ENCODE assay signal across 22 cellular contexts in the genomic region with DNA sequence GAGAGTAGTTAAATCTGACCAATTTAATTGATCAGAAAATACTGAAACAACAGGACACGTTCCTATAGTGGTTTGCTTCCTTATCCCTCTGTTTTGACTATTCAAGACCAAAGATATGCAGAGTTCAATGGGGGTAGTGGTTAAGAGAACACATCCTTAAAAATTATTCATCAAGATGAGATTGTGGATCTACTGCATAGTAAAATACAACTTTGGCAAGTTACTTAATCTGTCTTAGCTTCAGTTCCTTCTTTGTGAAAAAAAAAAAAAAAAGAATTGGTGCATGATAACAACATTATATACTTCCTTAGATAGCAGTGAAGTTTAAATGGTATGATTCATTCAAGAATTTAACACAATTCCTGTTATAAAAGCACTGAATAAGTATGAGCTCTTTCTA.
DNase-seq lines count a peak whose midpoint lies in the region; ATAC-seq, FAIRE-seq and TF ChIP-seq lines count a peak whose summit lies in the region.
"Had no signal": no experiment of that assay in that cellular context is flagged by ENCODE, and none has a peak within 500 bp of the region (broad histone marks: within the 10 kb centered on the region; RNA-seq: fewer than 3 reads in every experiment).

No MANE protein-coding gene starts in this region.

- intact Hi-C loops in pancreas (cut with DNase I) = no loop called here

- no peaks in the 10 kb centered on the region for H4K20me1 ChIP-seq in osteoblast (ENCODE audit: insufficient read depth, low read length)

- ATAC-seq in pancreas (no peak), GM21529 (IDR thresholded peaks at IDR 0.05; ENCODE audit: unreplicated experiment) (no peak), GM21526 (IDR thresholded peaks at IDR 0.05; ENCODE audit: low FRiP score, unreplicated experiment) (no peak)
- ATAC-seq: GM12878, GM23338, HepG2 had no signal

- TF ChIP-seq CTCF in choroid plexus epithelial cell (conservative IDR thresholded peaks at IDR 0.05; ENCODE audit: low read depth, low read length) (no peak), osteoblast (IDR thresholded peaks at IDR 0.05; ENCODE audit: extremely low read depth, low read depth, low read length) (no peak), pancreas (IDR thresholded peaks at IDR 0.05) (no peak)

- FAIRE-seq in pancreas (lab: Jason Lieb, UNC) = no peak
- FAIRE-seq: A204.1, GM12878, HepG2 had no signal

- H3K36me3 ChIP-seq in osteoblast (ENCODE audit: insufficient read depth, low read length) = no peaks in the 10 kb centered on the region
- H3K36me3 ChIP-seq in pancreas = no peaks in the 10 kb centered on the region
- H3K36me3 ChIP-seq: BE2C had no signal

- DNase-seq in amniotic epithelial cell (ENCODE audit: low read depth) = peak; percentile 46
- peak; percentile 33 for DNase-seq in choroid plexus epithelial cell (ENCODE audit: low read depth)
- DNase-seq in osteoblast (ENCODE audit: insufficient read length, low spot score, missing footprints) = peak; percentile 26
- no peak for DNase-seq in medulla oblongata (ENCODE audit: extremely low spot score)
- DNase-seq in pancreas = no peak
- DNase-seq: ACHN; BE2C; C1 segment of cervical spinal cord; CD4-positive, CD25-positive, alpha-beta regulatory T cell; CD8-positive, alpha-beta memory T cell; COR-L47; DMS 273 treated with DMSO at 0.1 percent for 48 hours; DMS53; DND-41; EL; H7 had no signal

- peak overlapping the region; percentile 11 for H3K4me2 ChIP-seq in osteoblast (ENCODE audit: insufficient read depth, low read length)
- H3K4me2 ChIP-seq: GM23338 had no signal

- H3K4me1 ChIP-seq in osteoblast (ENCODE audit: insufficient read depth, low read length) (peaks cover 19% of the 10 kb centered on the region), pancreas (no peaks in the 10 kb centered on the region)

- H3K27ac ChIP-seq in osteoblast (ENCODE audit: low read depth, low read length) = no peak overlapping the region
- H3K27ac ChIP-seq in pancreas = no peak overlapping the region

- H3K4me3 ChIP-seq in choroid plexus epithelial cell (ENCODE audit: low read depth, low read length) (no peak overlapping the region), osteoblast (ENCODE audit: insufficient read depth, low read length) (no peak overlapping the region), pancreas (no peak overlapping the region)
- H3K4me3 ChIP-seq: GM12878, GM23338 had no signal

- no peaks in the 10 kb centered on the region for H3K9me3 ChIP-seq in osteoblast (ENCODE audit: low read depth, low read length)
- H3K9me3 ChIP-seq in pancreas = no peaks in the 10 kb centered on the region
- H3K9me3 ChIP-seq: BE2C had no signal

- H3K27me3 ChIP-seq in osteoblast (ENCODE audit: insufficient read depth, low read length) (no peaks in the 10 kb centered on the region), pancreas (no peaks in the 10 kb centered on the region)
- H3K27me3 ChIP-seq: BE2C had no signal

- no peaks in the 10 kb centered on the region for H3K79me2 ChIP-seq in osteoblast (ENCODE audit: insufficient read depth, low read length)

- 38 to 48% methylated on average over 1 of the region's 1 CpG for WGBS in pancreas, 2 donors

- no peak overlapping the region for H2AFZ ChIP-seq in osteoblast (ENCODE audit: low read length)
- H2AFZ ChIP-seq: GM23338 had no signal

Comparison
In these comparisons a context has a peak if more than half of its experiments do, and no peak if none do; other contexts are left out.
1. DNase-seq: peak in amniotic epithelial cell (single experiment), choroid plexus epithelial cell (single experiment) and osteoblast (single experiment); none in medulla oblongata (single experiment) and pancreas (0 of 6).